In the genomic region with DNA sequence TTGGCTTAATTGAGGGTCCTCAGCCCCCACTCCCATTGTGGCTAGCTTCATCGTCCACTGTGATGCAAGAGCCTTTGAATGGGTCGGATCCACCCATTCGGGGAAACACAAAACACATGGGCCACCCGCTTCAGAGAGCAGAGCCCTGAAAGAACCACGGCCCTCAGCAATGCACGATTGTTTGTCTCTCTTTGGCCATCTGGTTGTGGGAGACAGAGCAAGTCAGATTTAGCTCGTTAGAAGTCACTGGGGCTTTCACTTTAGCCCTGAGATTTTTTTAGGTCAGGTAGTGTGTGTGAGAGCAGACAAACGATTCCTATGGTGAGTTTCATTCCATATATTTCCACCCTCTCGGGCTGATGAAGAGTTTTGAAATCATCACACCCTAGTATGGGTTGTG, we compare ENCODE assay signal across 18 cellular contexts. TPM values are rescaled to one million over a fixed set of nuclear protein-coding genes. Genes with fewer than 3 reads are reported as not detected.
"Had no signal": no experiment of that assay in that cellular context is flagged by ENCODE, and none has a peak within 500 bp of the region (broad histone marks: within the 10 kb centered on the region; RNA-seq: fewer than 3 reads in every experiment).

No MANE protein-coding gene starts in this region.

- H3K9me3 Mint-ChIP-seq: naive thymus-derived CD8-positive, alpha-beta T cell; neural crest cell; type B pancreatic cell had no signal

- H3K4me1 Mint-ChIP-seq: naive thymus-derived CD8-positive, alpha-beta T cell had no signal

- H3K36me3 Mint-ChIP-seq: naive thymus-derived CD8-positive, alpha-beta T cell; type B pancreatic cell had no signal

- DNase-seq: colonic mucosa; dermis blood vessel endothelial cell; foreskin melanocyte; head of caudate nucleus; hippocampal formation; kidney glomerular epithelial cell; naive thymus-derived CD8-positive, alpha-beta T cell; nucleus accumbens; spleen; stimulated activated CD4-positive, alpha-beta T cell treated with anti-CD3 and anti-CD28 coated beads, Interleukin-15, amount 100 ng/mL, for 24 hours; stimulated activated CD4-positive, alpha-beta T cell treated with anti-CD3 and anti-CD28 coated beads, Interleukin-1b, Interleukin-23, amount 100 ng/mL, for 48 hours; stimulated activated CD4-positive, alpha-beta T cell treated with anti-CD3 and anti-CD28 coated beads, Interleukin-4, amount 100 ng/mL, for 24 hours; stimulated activated naive CD4-positive, alpha-beta T cell had no signal

- H3K36me3 ChIP-seq: colonic mucosa, ovary, spleen had no signal

- H3K4me3 ChIP-seq: colonic mucosa, ovary, spleen had no signal

- H3K27ac Mint-ChIP-seq: naive thymus-derived CD8-positive, alpha-beta T cell; type B pancreatic cell had no signal

- H3K27ac ChIP-seq: colonic mucosa, spleen had no signal

- ATAC-seq: naive thymus-derived CD8-positive, alpha-beta T cell had no signal

- H3K9me3 ChIP-seq: colonic mucosa, ovary, spleen had no signal

- H3K4me3 Mint-ChIP-seq: naive thymus-derived CD8-positive, alpha-beta T cell; neural crest cell; type B pancreatic cell had no signal

- H3K27me3 ChIP-seq: colonic mucosa, ovary had no signal

- H3K4me1 ChIP-seq: colonic mucosa, spleen had no signal

RNA-seq across cellular contexts. Expression of gene COL15A1, which starts 12.9 kb away (rescaled TPM):
- total RNA-seq: lung microvascular endothelial cell; mononuclear cell; naive thymus-derived CD8-positive, alpha-beta T cell had no signal
